27 cellular contexts compared by ENCODE assay signal in the genomic region with DNA sequence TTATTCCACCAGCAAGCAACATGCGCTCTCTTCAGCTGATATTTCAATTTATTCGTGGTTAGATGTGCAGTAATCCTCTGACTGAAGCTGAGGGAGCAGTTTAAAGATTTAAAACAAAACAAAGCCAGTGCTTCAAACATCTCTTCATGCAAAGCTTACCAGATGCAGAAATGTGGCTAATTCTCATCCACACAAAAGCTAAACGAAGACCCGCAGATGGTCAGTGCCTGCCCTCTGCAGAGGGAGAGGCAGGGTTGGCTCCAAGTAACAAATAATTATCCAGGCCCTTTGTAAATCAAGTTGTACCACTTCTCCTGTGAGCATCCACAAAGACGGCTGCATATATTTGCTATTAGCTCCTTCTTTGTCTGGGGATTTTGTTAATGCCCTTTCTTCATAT.
"Had no signal": no experiment of that assay in that cellular context is flagged by ENCODE, and none has a peak within 500 bp of the region (broad histone marks: within the 10 kb centered on the region; RNA-seq: fewer than 3 reads in every experiment).

No MANE protein-coding gene starts in this region.

- H3K79me2 ChIP-seq: hepatocyte had no signal

- H3K9me3 ChIP-seq: breast epithelium, colonic mucosa, left lung, ovary, prostate gland, right atrium auricular region, spleen, thoracic aorta, vagina had no signal

- H3K27ac ChIP-seq: breast epithelium, colonic mucosa, epithelial cell of prostate, hepatocyte, left lung, ovary, prostate gland, right atrium auricular region, spleen, thoracic aorta, vagina had no signal

- H3K27ac Mint-ChIP-seq: activated naive CD8-positive, alpha-beta T cell treated with anti-CD3 and anti-CD28 coated beads for 36 hours; mesothelial cell of epicardium; natural killer cell treated with Interleukin-12 subunit alpha and Interleukin-12 subunit beta and Interleukin-15 and Interleukin-18, amount 100 ng/mL, for 72 hours; T-helper 1 cell treated with Interleukin-12 subunit alpha and Interleukin-12 subunit beta and Interleukin-4 antibody, amounts not matched to agents 30 μg/mL and 1 μg/mL, for 36 hours; type B pancreatic cell had no signal

- H3K4me1 Mint-ChIP-seq: activated naive CD8-positive, alpha-beta T cell treated with anti-CD3 and anti-CD28 coated beads for 36 hours had no signal

- DNase-seq: activated CD4-positive, alpha-beta T cell treated with anti-CD3 and anti-CD28 coated beads for 4 hours; activated CD4-positive, alpha-beta T cell treated with anti-CD3 and anti-CD28 coated beads, Interleukin-2, amount 50 U/mL, for 48 hours; activated CD4-positive, CD25-positive, alpha-beta regulatory T cell; activated naive CD4-positive, alpha-beta T cell treated with Interleukin-2 at 50 U/mL for 16 hours; activated naive CD8-positive, alpha-beta T cell treated with anti-CD3 and anti-CD28 coated beads for 36 hours; activated T-cell treated with anti-CD3 and anti-CD28 coated beads, Interleukin-2, amount 50 U/mL, for 48 hours; colonic mucosa; dorsolateral prefrontal cortex; kidney glomerular epithelial cell; left lung; mammary epithelial cell; ovary; spleen; stimulated activated CD4-positive, alpha-beta T cell treated with anti-CD3 and anti-CD28 coated beads, Interleukin-4, amount 100 ng/mL, for 1 hour; stimulated activated naive CD4-positive, alpha-beta T cell treated with Interleukin-2 at 50 U/mL for 16 hours; T1000 had no signal

- H2AFZ ChIP-seq: hepatocyte had no signal

- H3K36me3 ChIP-seq: breast epithelium, colonic mucosa, ovary, prostate gland, right atrium auricular region, thoracic aorta, vagina had no signal

- H3K9me3 Mint-ChIP-seq: activated naive CD8-positive, alpha-beta T cell treated with anti-CD3 and anti-CD28 coated beads for 36 hours; mesothelial cell of epicardium; natural killer cell treated with Interleukin-12 subunit alpha and Interleukin-12 subunit beta and Interleukin-15 and Interleukin-18, amount 100 ng/mL, for 72 hours; T-helper 1 cell treated with Interleukin-12 subunit alpha and Interleukin-12 subunit beta and Interleukin-4 antibody, amounts not matched to agents 30 μg/mL and 1 μg/mL, for 36 hours had no signal

- H3K4me2 ChIP-seq: hepatocyte had no signal

- H3K4me1 ChIP-seq: breast epithelium, colonic mucosa, left lung, prostate gland, right atrium auricular region, spleen had no signal

- H3K4me3 ChIP-seq: breast epithelium, colonic mucosa, dorsolateral prefrontal cortex, hepatocyte, left lung, ovary, prostate gland, right atrium auricular region, spleen, thoracic aorta, vagina had no signal

- H3K4me3 Mint-ChIP-seq: activated naive CD8-positive, alpha-beta T cell treated with anti-CD3 and anti-CD28 coated beads for 36 hours; mesothelial cell of epicardium; natural killer cell treated with Interleukin-12 subunit alpha and Interleukin-12 subunit beta and Interleukin-15 and Interleukin-18, amount 100 ng/mL, for 72 hours; T-helper 1 cell treated with Interleukin-12 subunit alpha and Interleukin-12 subunit beta and Interleukin-4 antibody, amounts not matched to agents 30 μg/mL and 1 μg/mL, for 36 hours; type B pancreatic cell had no signal

- H3K36me3 Mint-ChIP-seq: mesothelial cell of epicardium; natural killer cell treated with Interleukin-12 subunit alpha and Interleukin-12 subunit beta and Interleukin-15 and Interleukin-18, amount 100 ng/mL, for 72 hours; type B pancreatic cell had no signal

- H3K27me3 Mint-ChIP-seq: activated naive CD8-positive, alpha-beta T cell treated with anti-CD3 and anti-CD28 coated beads for 36 hours; natural killer cell treated with Interleukin-12 subunit alpha and Interleukin-12 subunit beta and Interleukin-15 and Interleukin-18, amount 100 ng/mL, for 72 hours; type B pancreatic cell had no signal

- H3K27me3 ChIP-seq: breast epithelium, colonic mucosa, dorsolateral prefrontal cortex, hepatocyte, left lung, ovary, right atrium auricular region, spleen, vagina had no signal
